ENCODE assay signal across 8 cellular contexts in genomic region chr1:209674957-209675566, GRCh38. TPM values are rescaled to one million over a fixed set of nuclear protein-coding genes. Genes with fewer than 3 reads are reported as not detected.
A peak's percentile ranks its signal among the peaks of the same experiment; 100 is the strongest.
DNase-seq lines count a peak whose midpoint lies in the region; ATAC-seq and TF ChIP-seq lines count a peak whose summit lies in the region.

G0S2 (plus strand) TSS chr1:209675412; CDS start chr1:209675685, 273 bp downstream.

- peak; percentile 52 for DNase-seq in activated CD4-positive, alpha-beta T cell treated with anti-CD3 and anti-CD28 coated beads for 48 hours
- DNase-seq in effector memory CD8-positive, alpha-beta T cell: no peak
- DNase-seq in lung (ENCODE audit: low spot score): peak; percentile 79
- DNase-seq in stimulated activated effector memory CD8-positive, alpha-beta T cell treated with anti-CD3 and anti-CD28 coated beads, Interleukin-12 subunit alpha, Interleukin-12 subunit beta, amount 100 ng/mL, for 72 hours (ENCODE audit: low spot score in 2 of 2): peak; percentile 7 to 55

- H3K4me1 ChIP-seq in HUES64 (ENCODE audit: insufficient read depth, low read length) (0 out of 2 replicates have a peak, but pooled peaks cover 4% of the 10 kb centered on the region), lung (ENCODE audit: control insufficient read depth in 2 of 2, insufficient read depth in 2 of 2, low read length in 2 of 2) (peaks cover 8 to 11% of the 10 kb centered on the region in 2 donors)

- H3K36me3 ChIP-seq in HUES64 (ENCODE audit: insufficient read depth, low read length) (no peaks in the 10 kb centered on the region), lung (ENCODE audit: control insufficient read depth in 2 of 2, insufficient read depth in 2 of 2, low read length in 2 of 2) (no peaks in the 10 kb centered on the region)

- peak within 1 kb of the TSS; percentile 63 for H3K4me3 ChIP-seq in HUES64 (ENCODE audit: low read length)
- peak within 1 kb of the TSS; percentile 44 for H3K4me3 ChIP-seq in lung

- ATAC-seq in effector memory CD8-positive, alpha-beta T cell (replicated peaks): peak; percentile 48
- ATAC-seq in lung (ENCODE audit: insufficient read depth, low FRiP score): peak; percentile 71
- ATAC-seq in stimulated activated effector memory CD8-positive, alpha-beta T cell treated with anti-CD3 and anti-CD28 coated beads, Interleukin-12 subunit alpha, Interleukin-12 subunit beta, amount 100 ng/mL, for 72 hours: peak; percentile 57
- ATAC-seq in HG02973 (IDR thresholded peaks at IDR 0.05; ENCODE audit: unreplicated experiment): no peak
- no peak for ATAC-seq in GM19467 (IDR thresholded peaks at IDR 0.05; ENCODE audit: unreplicated experiment)

- H3K4me1 Mint-ChIP-seq in effector memory CD8-positive, alpha-beta T cell (ENCODE audit: low read depth in 2 of 2): peaks cover 18 to 30% of the 10 kb centered on the region in 2 donors
- H3K4me1 Mint-ChIP-seq in stimulated activated effector memory CD8-positive, alpha-beta T cell treated with anti-CD3 and anti-CD28 coated beads, Interleukin-12 subunit alpha, Interleukin-12 subunit beta, amount 100 ng/mL, for 72 hours: peaks cover 50% of the 10 kb centered on the region

- peaks cover 58 to 59% of the 10 kb centered on the region in 2 donors for H3K27me3 Mint-ChIP-seq in effector memory CD8-positive, alpha-beta T cell

- H3K4me3 Mint-ChIP-seq in effector memory CD8-positive, alpha-beta T cell: peak within 1 kb of the TSS; percentile 64 to 80
- peak within 1 kb of the TSS; percentile 70 for H3K4me3 Mint-ChIP-seq in stimulated activated effector memory CD8-positive, alpha-beta T cell treated with anti-CD3 and anti-CD28 coated beads, Interleukin-12 subunit alpha, Interleukin-12 subunit beta, amount 100 ng/mL, for 72 hours

- H3K9me3 ChIP-seq in HUES64 (ENCODE audit: insufficient read depth, low read depth, low read length): no peaks in the 10 kb centered on the region
- peaks cover 0 to 3% of the 10 kb centered on the region in 2 donors for H3K9me3 ChIP-seq in lung (ENCODE audit: control insufficient read depth in 2 of 2, insufficient read depth in 1 of 2, low read length in 1 of 2)

- H3K27ac ChIP-seq in 22Rv1 (no peak within 1 kb of the TSS), HUES64 (ENCODE audit: low read depth, low read length) (no peak within 1 kb of the TSS), lung (ENCODE audit: low read depth in 1 of 2, low read length in 1 of 2) (peak within 1 kb of the TSS; percentile 62 to 79)

- 0 out of 2 replicates have a peak, but pooled peaks have one; percentile 9 for TF ChIP-seq CTCF in 22Rv1 (IDR thresholded peaks at IDR 0.05)
- TF ChIP-seq CTCF in lung (IDR thresholded peaks at IDR 0.05; ENCODE audit: control extremely low read depth, extremely low read depth): no peak

- H3K36me3 Mint-ChIP-seq in effector memory CD8-positive, alpha-beta T cell (ENCODE audit: insufficient read depth): peaks cover 9% of the 10 kb centered on the region
- H3K36me3 Mint-ChIP-seq in stimulated activated effector memory CD8-positive, alpha-beta T cell treated with anti-CD3 and anti-CD28 coated beads, Interleukin-12 subunit alpha, Interleukin-12 subunit beta, amount 100 ng/mL, for 72 hours: peaks cover 5% of the 10 kb centered on the region

- peaks cover 77% of the 10 kb centered on the region for H3K27me3 ChIP-seq in HUES64 (ENCODE audit: insufficient read depth, low read length)
- H3K27me3 ChIP-seq in lung (ENCODE audit: control insufficient read depth, insufficient read depth): no peaks in the 10 kb centered on the region

- no peaks in the 10 kb centered on the region for H3K9me3 Mint-ChIP-seq in effector memory CD8-positive, alpha-beta T cell
- H3K9me3 Mint-ChIP-seq in stimulated activated effector memory CD8-positive, alpha-beta T cell treated with anti-CD3 and anti-CD28 coated beads, Interleukin-12 subunit alpha, Interleukin-12 subunit beta, amount 100 ng/mL, for 72 hours: peaks cover 4% of the 10 kb centered on the region

- peak within 1 kb of the TSS; percentile 20; the same call in 1 of the 2 replicates for H3K9ac ChIP-seq in HUES64 (ENCODE audit: low read depth, low read length)

- WGBS in HUES64: 3% methylated on average over 47 of the region's 47 CpGs
- WGBS in lung, 2 donors: 2 to 4% methylated on average over 43 to 47 of the region's 47 CpGs

- H3K27ac Mint-ChIP-seq in effector memory CD8-positive, alpha-beta T cell: peak within 1 kb of the TSS in 1 of 2 donors; percentile 27
- peak within 1 kb of the TSS; percentile 32 for H3K27ac Mint-ChIP-seq in stimulated activated effector memory CD8-positive, alpha-beta T cell treated with anti-CD3 and anti-CD28 coated beads, Interleukin-12 subunit alpha, Interleukin-12 subunit beta, amount 100 ng/mL, for 72 hours

RNA-seq across cellular contexts. Expression of gene G0S2, which starts in this region (rescaled TPM):
- 0.35 TPM for polyA plus RNA-seq in HUES64 (2013, experiment 1 of 2)
- polyA plus RNA-seq in HUES64 (2013, experiment 2 of 2): 0.38 TPM
- 10 to 100 TPM; 53.4 to 74.5 TPM for total RNA-seq in lung
- 100 to 1,000 TPM in 1 of 2 donors, 10 to 100 TPM in 1; 44.6 to 696 TPM for polyA plus RNA-seq in lung

Comparison
In these comparisons a context has a peak if more than half of its experiments do, and no peak if none do; other contexts are left out.
1. H3K27ac ChIP-seq: peak in lung (2 of 2); none in 22Rv1 (single experiment) and HUES64 (single experiment).
2. DNase-seq: peak in activated CD4-positive, alpha-beta T cell treated with anti-CD3 and anti-CD28 coated beads for 48 hours (single experiment), lung (single experiment) and stimulated activated effector memory CD8-positive, alpha-beta T cell treated with anti-CD3 and anti-CD28 coated beads, Interleukin-12 subunit alpha, Interleukin-12 subunit beta, amount 100 ng/mL, for 72 hours (2 of 2); none in effector memory CD8-positive, alpha-beta T cell (0 of 3).
3. ATAC-seq: peak in effector memory CD8-positive, alpha-beta T cell (single experiment), lung (single experiment) and stimulated activated effector memory CD8-positive, alpha-beta T cell treated with anti-CD3 and anti-CD28 coated beads, Interleukin-12 subunit alpha, Interleukin-12 subunit beta, amount 100 ng/mL, for 72 hours (single experiment); none in HG02973 (single experiment) and GM19467 (single experiment).